1 cellular context compared by ENCODE assay signal in the genomic region with DNA sequence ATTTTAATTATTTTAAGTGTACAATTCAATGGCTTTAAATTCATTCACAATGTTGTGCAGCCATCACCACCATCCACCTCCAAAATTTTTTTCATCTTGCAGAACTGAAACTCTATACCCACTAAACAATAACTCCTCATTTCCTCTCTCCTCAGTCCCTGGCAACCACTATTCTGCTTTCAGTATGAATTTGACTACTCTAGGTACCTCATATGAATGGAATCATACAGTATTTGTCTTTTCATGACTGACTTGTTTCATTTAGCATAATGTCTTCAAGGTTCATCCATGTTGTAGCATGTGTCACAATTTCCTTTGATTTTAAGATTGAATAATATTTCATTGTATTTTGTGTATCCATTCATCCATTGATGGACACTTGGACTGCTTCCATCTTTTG.
TF ChIP-seq lines count a peak whose summit lies in the region.

No MANE protein-coding gene starts in this region.

TF ChIP-seq in HepG2, 621 proteins besides CTCF, POLR2A, EP300 and RAD21:
- TF ChIP-seq PAX8 (CRISPR knock-in tag; IDR thresholded peaks at IDR 0.05; ENCODE audit: borderline replicate concordance) = no peak
- no peak for TF ChIP-seq ZNF768 (CRISPR knock-in tag; IDR thresholded peaks at IDR 0.05)
- no peak for TF ChIP-seq NFE2L2 (IDR thresholded peaks at IDR 0.05; ENCODE audit: low read length)
- no peak for TF ChIP-seq ZNF83 (CRISPR knock-in tag; IDR thresholded peaks at IDR 0.05; ENCODE audit: borderline replicate concordance)
- TF ChIP-seq, protein P1, sequence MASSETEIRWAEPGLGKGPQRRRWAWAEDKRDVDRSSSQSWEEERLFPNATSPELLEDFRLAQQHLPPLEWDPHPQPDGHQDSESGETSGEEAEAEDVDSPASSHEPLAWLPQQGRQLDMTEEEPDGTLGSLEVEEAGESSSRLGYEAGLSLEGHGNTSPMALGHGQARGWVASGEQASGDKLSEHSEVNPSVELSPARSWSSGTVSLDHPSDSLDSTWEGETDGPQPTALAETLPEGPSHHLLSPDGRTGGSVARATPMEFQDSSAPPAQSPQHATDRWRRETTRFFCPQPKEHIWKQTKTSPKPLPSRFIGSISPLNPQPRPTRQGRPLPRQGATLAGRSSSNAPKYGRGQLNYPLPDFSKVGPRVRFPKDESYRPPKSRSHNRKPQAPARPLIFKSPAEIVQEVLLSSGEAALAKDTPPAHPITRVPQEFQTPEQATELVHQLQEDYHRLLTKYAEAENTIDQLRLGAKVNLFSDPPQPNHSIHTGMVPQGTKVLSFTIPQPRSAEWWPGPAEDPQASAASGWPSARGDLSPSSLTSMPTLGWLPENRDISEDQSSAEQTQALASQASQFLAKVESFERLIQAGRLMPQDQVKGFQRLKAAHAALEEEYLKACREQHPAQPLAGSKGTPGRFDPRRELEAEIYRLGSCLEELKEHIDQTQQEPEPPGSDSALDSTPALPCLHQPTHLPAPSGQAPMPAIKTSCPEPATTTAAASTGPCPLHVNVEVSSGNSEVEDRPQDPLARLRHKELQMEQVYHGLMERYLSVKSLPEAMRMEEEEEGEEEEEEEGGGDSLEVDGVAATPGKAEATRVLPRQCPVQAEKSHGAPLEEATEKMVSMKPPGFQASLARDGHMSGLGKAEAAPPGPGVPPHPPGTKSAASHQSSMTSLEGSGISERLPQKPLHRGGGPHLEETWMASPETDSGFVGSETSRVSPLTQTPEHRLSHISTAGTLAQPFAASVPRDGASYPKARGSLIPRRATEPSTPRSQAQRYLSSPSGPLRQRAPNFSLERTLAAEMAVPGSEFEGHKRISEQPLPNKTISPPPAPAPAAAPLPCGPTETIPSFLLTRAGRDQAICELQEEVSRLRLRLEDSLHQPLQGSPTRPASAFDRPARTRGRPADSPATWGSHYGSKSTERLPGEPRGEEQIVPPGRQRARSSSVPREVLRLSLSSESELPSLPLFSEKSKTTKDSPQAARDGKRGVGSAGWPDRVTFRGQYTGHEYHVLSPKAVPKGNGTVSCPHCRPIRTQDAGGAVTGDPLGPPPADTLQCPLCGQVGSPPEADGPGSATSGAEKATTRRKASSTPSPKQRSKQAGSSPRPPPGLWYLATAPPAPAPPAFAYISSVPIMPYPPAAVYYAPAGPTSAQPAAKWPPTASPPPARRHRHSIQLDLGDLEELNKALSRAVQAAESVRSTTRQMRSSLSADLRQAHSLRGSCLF (CRISPR knock-in tag; IDR thresholded peaks at IDR 0.05; ENCODE audit: borderline replicate concordance) = no peak
- no peak for TF ChIP-seq ZNF232 (CRISPR knock-in tag; IDR thresholded peaks at IDR 0.05; ENCODE audit: borderline replicate concordance)
- no peak for TF ChIP-seq ZBTB7A (CRISPR knock-in tag; IDR thresholded peaks at IDR 0.05)
- TF ChIP-seq SALL2 (CRISPR knock-in tag; IDR thresholded peaks at IDR 0.05) = no peak
- TF ChIP-seq KMT2B (CRISPR knock-in tag; IDR thresholded peaks at IDR 0.05) = no peak
- no peak for TF ChIP-seq MEF2D (CRISPR knock-in tag; IDR thresholded peaks at IDR 0.05)
